ENCODE assay signal across 9 cellular contexts in the genomic region with DNA sequence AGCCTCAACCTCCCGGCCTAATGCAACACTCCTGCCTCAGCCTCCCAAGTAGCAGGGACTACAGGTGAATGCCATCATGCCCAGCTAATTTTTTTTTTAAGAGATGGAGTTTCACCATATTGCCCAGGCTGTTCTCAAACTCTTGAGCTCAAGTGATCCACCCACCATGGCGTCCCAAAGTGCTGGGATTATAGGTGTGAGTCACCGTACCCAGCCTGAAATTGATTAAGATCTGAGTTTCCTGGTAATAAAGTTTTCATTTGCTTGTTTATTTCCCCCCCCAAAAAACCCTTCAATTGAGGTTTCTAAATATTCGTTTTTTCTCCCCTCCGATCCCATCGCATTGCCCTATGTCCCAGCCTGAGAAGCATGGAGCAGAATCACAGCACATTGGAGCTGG.
"Had no signal": no experiment of that assay in that cellular context is flagged by ENCODE, and none has a peak within 500 bp of the region (broad histone marks: within the 10 kb centered on the region; RNA-seq: fewer than 3 reads in every experiment).

No MANE protein-coding gene starts in this region.

- H3K9me3 Mint-ChIP-seq: HFFc6, IgD-negative memory B cell had no signal

- H3K9me3 ChIP-seq: HAP-1 had no signal

- H3K27ac Mint-ChIP-seq: HFFc6, IgD-negative memory B cell had no signal

- FAIRE-seq: HepG2 had no signal

- H3K4me3 Mint-ChIP-seq: HFFc6, IgD-negative memory B cell had no signal

- DNase-seq: GM23248, GOT3, H7, HFFc6, KG1 had no signal

- H2AFZ ChIP-seq: GM23248 had no signal

- H3K27ac ChIP-seq: GM23248, HL-60 had no signal

- H3K4me1 Mint-ChIP-seq: IgD-negative memory B cell had no signal

- ATAC-seq: HepG2 had no signal

- H3K36me3 Mint-ChIP-seq: IgD-negative memory B cell had no signal

- H3K4me3 ChIP-seq: GM23248, HAP-1 had no signal

- H3K4me1 ChIP-seq: HAP-1 had no signal

- H3K36me3 ChIP-seq: HAP-1 had no signal

- H3K9ac ChIP-seq: GM23248 had no signal
